In the genomic region with DNA sequence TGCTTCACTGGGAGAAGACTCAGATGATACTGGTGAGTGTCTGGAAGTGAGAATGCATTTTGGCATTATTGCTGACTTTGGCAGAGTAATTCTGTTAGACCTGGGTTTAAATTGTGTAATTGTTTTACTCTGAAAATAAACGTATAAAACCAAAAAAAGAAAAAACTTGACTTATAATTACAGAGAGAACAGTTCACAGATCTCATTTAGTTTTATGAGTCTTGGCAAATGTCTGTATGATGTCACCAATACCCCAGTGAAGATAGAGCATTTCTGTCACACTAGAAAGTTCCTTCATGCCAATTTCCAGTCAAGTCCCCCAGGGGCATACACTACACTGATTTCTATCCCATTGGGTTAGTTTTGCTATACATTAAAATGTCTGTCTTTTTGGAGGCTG, we compare ENCODE assay signal across 34 cellular contexts.
"Had no signal": no experiment of that assay in that cellular context is flagged by ENCODE, and none has a peak within 500 bp of the region (broad histone marks: within the 10 kb centered on the region; RNA-seq: fewer than 3 reads in every experiment).

No MANE protein-coding gene starts in this region.

- H3K9me3 Mint-ChIP-seq: activated B cell treated with CpG ODN at 0.5 μM for 24 hours; activated CD4-positive, alpha-beta memory T cell treated with anti-CD3 and anti-CD28 coated beads for 36 hours; activated CD4-positive, alpha-beta T cell treated with anti-CD3 and anti-CD28 coated beads, Interleukin-2, amount 10 ng/mL, durations not matched to agents 24 days and 14 days; activated CD8-positive, alpha-beta T cell treated with anti-CD3 and anti-CD28 coated beads for 36 hours; activated naive CD4-positive, alpha-beta T cell treated with anti-CD3 and anti-CD28 coated beads for 36 hours; activated naive CD8-positive, alpha-beta T cell treated with anti-CD3 and anti-CD28 coated beads for 36 hours; activated T-helper 1 cell treated with anti-CD3 and anti-CD28 coated beads, Interleukin-12 subunit alpha, Interleukin-12 subunit beta, Interleukin-2, Interleukin-4 antibody, amounts not matched to agents 30 ng/mL and 10 ng/mL and 1 ng/mL, durations not matched to agents 14 hours and 24 hours and 36 hours; activated T-helper 17 cell treated with anti-CD3 and anti-CD28 coated beads, Interleukin-2, amount 50 U/mL, for 72 hours; T-helper 2 cell treated with Interferon-gamma antibody and Interleukin-4, amounts not matched to agents 5 μg/mL and 100 μg/mL, for 36 hours had no signal

- H3K36me3 ChIP-seq: adrenal gland, brain microvascular endothelial cell, breast epithelium had no signal

- ATAC-seq: activated CD8-positive, alpha-beta T cell treated with anti-CD3 and anti-CD28 coated beads for 36 hours; activated naive CD4-positive, alpha-beta T cell treated with anti-CD3 and anti-CD28 coated beads, Interleukin-2, amount 50 U/mL, for 72 hours; activated T-helper 17 cell treated with anti-CD3 and anti-CD28 coated beads, Interleukin-2, amount 50 U/mL, for 72 hours had no signal

- DNase-seq: activated B cell treated with CpG ODN at 0.5 μM for 24 hours; activated CD4-positive, alpha-beta memory T cell treated with anti-CD3 and anti-CD28 coated beads for 36 hours; activated CD4-positive, alpha-beta T cell treated with anti-CD3 and anti-CD28 coated beads for 4 hours; activated CD4-positive, alpha-beta T cell treated with anti-CD3 and anti-CD28 coated beads, Interleukin-2, amount 10 ng/mL, durations not matched to agents 24 days and 14 days; activated CD4-positive, alpha-beta T cell treated with anti-CD3 and anti-CD28 coated beads, Interleukin-2, amount 50 U/mL, for 1 hour; activated CD4-positive, alpha-beta T cell treated with anti-CD3 and anti-CD28 coated beads, Interleukin-2, amount 50 U/mL, for 4 hours; activated CD4-positive, CD25-positive, alpha-beta regulatory T cell treated with anti-CD3 and anti-CD28 coated beads, Interleukin-2, amount 50 U/mL, for 72 hours; activated CD8-positive, alpha-beta memory T cell treated with anti-CD3 and anti-CD28 coated beads, Interleukin-2, amount 50 U/mL, for 4 hours; activated CD8-positive, alpha-beta T cell treated with anti-CD3 and anti-CD28 coated beads for 36 hours; activated effector memory CD4-positive, alpha-beta T cell treated with anti-CD3 and anti-CD28 coated beads, Interleukin-2, amount 50 U/mL, for 16 hours; activated gamma-delta T cell treated with Interleukin-2 at 50 U/mL for 16 hours; activated naive CD4-positive, alpha-beta T cell; activated naive CD4-positive, alpha-beta T cell treated with anti-CD3 and anti-CD28 coated beads for 36 hours; activated naive CD4-positive, alpha-beta T cell treated with anti-CD3 and anti-CD28 coated beads, Interleukin-2, amount 50 U/mL, for 16 hours; activated naive CD8-positive, alpha-beta T cell treated with anti-CD3 and anti-CD28 coated beads for 36 hours; activated T-cell treated with anti-CD3 and anti-CD28 coated beads for 4 hours; activated T-cell treated with anti-CD3 and anti-CD28 coated beads, Interleukin-2, amount 50 U/mL, for 1 hour; activated T-cell treated with anti-CD3 and anti-CD28 coated beads, Interleukin-2, amount 50 U/mL, for 48 hours; adrenal gland; amniotic stem cell; aorta; brain microvascular endothelial cell; central memory CD4-positive, alpha-beta T cell; T-helper 1 cell; T-helper 2 cell; T-helper 9 cell had no signal

- H3K27ac Mint-ChIP-seq: activated B cell treated with CpG ODN at 0.5 μM for 24 hours; activated CD4-positive, alpha-beta memory T cell treated with anti-CD3 and anti-CD28 coated beads for 36 hours; activated CD4-positive, alpha-beta T cell treated with anti-CD3 and anti-CD28 coated beads, Interleukin-2, amount 10 ng/mL, durations not matched to agents 24 days and 14 days; activated CD8-positive, alpha-beta T cell treated with anti-CD3 and anti-CD28 coated beads for 36 hours; activated naive CD4-positive, alpha-beta T cell treated with anti-CD3 and anti-CD28 coated beads for 36 hours; activated naive CD4-positive, alpha-beta T cell treated with anti-CD3 and anti-CD28 coated beads, Interleukin-2, amount 50 U/mL, for 72 hours; activated naive CD8-positive, alpha-beta T cell treated with anti-CD3 and anti-CD28 coated beads for 36 hours; activated T-helper 1 cell treated with anti-CD3 and anti-CD28 coated beads, Interleukin-12 subunit alpha, Interleukin-12 subunit beta, Interleukin-2, Interleukin-4 antibody, amounts not matched to agents 30 ng/mL and 10 ng/mL and 1 ng/mL, durations not matched to agents 14 hours and 24 hours and 36 hours; activated T-helper 17 cell treated with anti-CD3 and anti-CD28 coated beads, Interleukin-2, amount 50 U/mL, for 72 hours; T-helper 2 cell treated with Interferon-gamma antibody and Interleukin-4, amounts not matched to agents 5 μg/mL and 100 μg/mL, for 36 hours had no signal

- H3K27me3 Mint-ChIP-seq: activated B cell treated with CpG ODN at 0.5 μM for 24 hours; activated CD4-positive, alpha-beta memory T cell treated with anti-CD3 and anti-CD28 coated beads for 36 hours; activated CD4-positive, alpha-beta T cell treated with anti-CD3 and anti-CD28 coated beads, Interleukin-2, amount 10 ng/mL, durations not matched to agents 24 days and 14 days; activated CD8-positive, alpha-beta T cell treated with anti-CD3 and anti-CD28 coated beads for 36 hours; activated naive CD8-positive, alpha-beta T cell treated with anti-CD3 and anti-CD28 coated beads for 36 hours; activated T-helper 17 cell treated with anti-CD3 and anti-CD28 coated beads, Interleukin-2, amount 50 U/mL, for 72 hours had no signal

- H3K4me3 ChIP-seq: adrenal gland, body of pancreas, breast epithelium had no signal

- H3K27ac ChIP-seq: adrenal gland, body of pancreas, brain microvascular endothelial cell, breast epithelium, VCaP had no signal

- H3K27me3 ChIP-seq: adrenal gland, body of pancreas, brain microvascular endothelial cell, breast epithelium had no signal

- H3K9me3 ChIP-seq: adrenal gland, body of pancreas, breast epithelium had no signal

- H3K4me3 Mint-ChIP-seq: activated B cell treated with CpG ODN at 0.5 μM for 24 hours; activated CD4-positive, alpha-beta memory T cell treated with anti-CD3 and anti-CD28 coated beads for 36 hours; activated CD4-positive, alpha-beta T cell treated with anti-CD3 and anti-CD28 coated beads, Interleukin-2, amount 10 ng/mL, durations not matched to agents 24 days and 14 days; activated CD8-positive, alpha-beta T cell treated with anti-CD3 and anti-CD28 coated beads for 36 hours; activated naive CD4-positive, alpha-beta T cell treated with anti-CD3 and anti-CD28 coated beads for 36 hours; activated naive CD8-positive, alpha-beta T cell treated with anti-CD3 and anti-CD28 coated beads for 36 hours; activated T-helper 1 cell treated with anti-CD3 and anti-CD28 coated beads, Interleukin-12 subunit alpha, Interleukin-12 subunit beta, Interleukin-2, Interleukin-4 antibody, amounts not matched to agents 30 ng/mL and 10 ng/mL and 1 ng/mL, durations not matched to agents 14 hours and 24 hours and 36 hours; activated T-helper 17 cell treated with anti-CD3 and anti-CD28 coated beads, Interleukin-2, amount 50 U/mL, for 72 hours; T-helper 1 cell treated with Interleukin-12 subunit alpha and Interleukin-12 subunit beta and Interleukin-4 antibody, amounts not matched to agents 30 μg/mL and 1 μg/mL, for 36 hours; T-helper 2 cell treated with Interferon-gamma antibody and Interleukin-4, amounts not matched to agents 5 μg/mL and 100 μg/mL, for 36 hours had no signal

- H3K4me1 ChIP-seq: adrenal gland, breast epithelium had no signal
